In genomic region chr14:35985504-35986218, GRCh38 we compare ENCODE assay signal across 11 cellular contexts.
DNase-seq lines count a peak whose midpoint lies in the region; ATAC-seq and TF ChIP-seq lines count a peak whose summit lies in the region.
"Had no signal": no experiment of that assay in that cellular context is flagged by ENCODE, and none has a peak within 500 bp of the region (broad histone marks: within the 10 kb centered on the region; RNA-seq: fewer than 3 reads in every experiment).

No MANE protein-coding gene starts in this region.

- no peaks in the 10 kb centered on the region for H3K36me3 ChIP-seq in Peyer's patch

- no peak overlapping the region for H3K4me3 ChIP-seq in Peyer's patch

- TF ChIP-seq CTCF in Peyer's patch (IDR thresholded peaks at IDR 0.05) = no peak

- H3K9me3 ChIP-seq in Peyer's patch = no peaks in the 10 kb centered on the region

- no peaks in the 10 kb centered on the region for H3K27me3 ChIP-seq in Peyer's patch

- H3K4me1 ChIP-seq in Peyer's patch = no peaks in the 10 kb centered on the region

- TF ChIP-seq POLR2A in Peyer's patch (IDR thresholded peaks at IDR 0.05) = no peak

- H3K27ac ChIP-seq in caudate nucleus (ENCODE audit: low read depth, low read length) (peak overlapping the region; percentile 99), temporal lobe (ENCODE audit: low read depth, low read length) (peak overlapping the region; percentile 99), Peyer's patch (no peak overlapping the region)

- DNase-seq in NCI-H2227 (lab: John Stamatoyannopoulos, UW; ENCODE audit: unreplicated experiment) (peak; percentile 12), NCI-H2227 treated with DMSO at 0.1 percent for 48 hours (lab: John Stamatoyannopoulos, UW) (no peak), caudate nucleus (lab: John Stamatoyannopoulos, UW) (peak in 11 of 61 donors; percentile 8 to 70 (median 22)), NCI-H1417 treated with DMSO at 0.1 percent for 48 hours (lab: John Stamatoyannopoulos, UW) (no peak), Peyer's patch (no peak)
- DNase-seq: PC-3 had no signal

- ATAC-seq in HG03039 (IDR thresholded peaks at IDR 0.05; ENCODE audit: unreplicated experiment) (peak; percentile 51), HG03097 (IDR thresholded peaks at IDR 0.05; ENCODE audit: low FRiP score, unreplicated experiment) (no peak)
- ATAC-seq: activated CD4-positive, CD25-positive, alpha-beta regulatory T cell treated with anti-CD3 and anti-CD28 coated beads, Interleukin-2, amount 50 U/mL, for 24 hours; left lobe of liver; PC-3 had no signal

Comparison
In these comparisons a context has a peak if more than half of its experiments do, and no peak if none do; other contexts are left out.
1. H3K27ac ChIP-seq: peak in caudate nucleus (single experiment) and temporal lobe (single experiment); none in Peyer's patch (0 of 4).